ENCODE assay signal across 14 cellular contexts in the genomic region with DNA sequence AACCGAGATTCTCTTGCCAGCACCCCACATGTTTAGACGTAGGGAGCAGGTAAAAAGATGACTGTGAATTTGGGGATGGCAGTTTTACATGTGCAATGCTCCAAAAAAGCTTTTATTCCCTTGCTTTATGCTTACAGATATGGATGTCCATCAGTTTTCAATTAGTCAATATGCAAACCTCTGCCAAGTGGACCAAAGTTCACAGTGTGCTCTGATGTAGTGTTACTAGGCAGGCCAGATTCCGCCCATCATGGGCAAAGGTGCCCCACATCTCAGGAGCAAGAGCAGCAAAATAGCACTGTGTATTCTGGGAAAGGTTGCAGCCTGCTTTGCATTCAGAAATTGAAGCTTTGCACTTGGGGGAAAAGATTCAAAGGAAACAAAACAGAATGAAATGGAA.
"Had no signal": no experiment of that assay in that cellular context is flagged by ENCODE, and none has a peak within 500 bp of the region (broad histone marks: within the 10 kb centered on the region; RNA-seq: fewer than 3 reads in every experiment).

No MANE protein-coding gene starts in this region.

- H3K27me3 ChIP-seq: tibial artery had no signal

- H3K36me3 ChIP-seq: tibial artery had no signal

- ATAC-seq: activated CD8-positive, alpha-beta T cell treated with anti-CD3 and anti-CD28 coated beads, Interleukin-2, amount 10 ng/mL, durations not matched to agents 7 days and 5 days; left cardiac atrium; stimulated activated naive CD8-positive, alpha-beta T cell treated with anti-CD3 and anti-CD28 coated beads, Interleukin-15, Interleukin-2, amounts not matched to agents 100 U/mL and 50 U/mL, for 24 hours had no signal

- H3K27ac ChIP-seq: epithelial cell of prostate, tibial artery had no signal

- H3K4me3 ChIP-seq: tibial artery had no signal

- DNase-seq: activated CD4-positive, alpha-beta T cell treated with anti-CD3 and anti-CD28 coated beads, Interleukin-2, amount 10 ng/mL, durations not matched to agents 24 days and 14 days; activated CD8-positive, alpha-beta T cell treated with anti-CD3 and anti-CD28 coated beads, Interleukin-2, amount 10 ng/mL, durations not matched to agents 7 days and 5 days; activated naive CD4-positive, alpha-beta T cell treated with Interleukin-2 at 50 U/mL for 16 hours; activated naive CD8-positive, alpha-beta T cell treated with anti-CD3 and anti-CD28 coated beads, Interleukin-2, amount 10 ng/mL, durations not matched to agents 7 days and 5 days; activated T-cell treated with anti-CD3 and anti-CD28 coated beads, Interleukin-2, amount 50 U/mL, for 24 hours; central memory CD4-positive, alpha-beta T cell; endodermal cell; left cardiac atrium; stimulated activated naive CD8-positive, alpha-beta T cell treated with anti-CD3 and anti-CD28 coated beads, Interleukin-15, Interleukin-2, amounts not matched to agents 100 U/mL and 50 U/mL, for 24 hours; T1000; tibial artery had no signal

- FAIRE-seq: colon, urothelium cell line had no signal

- H3K4me1 ChIP-seq: tibial artery had no signal
